ENCODE assay signal across 11 cellular contexts in the genomic region with DNA sequence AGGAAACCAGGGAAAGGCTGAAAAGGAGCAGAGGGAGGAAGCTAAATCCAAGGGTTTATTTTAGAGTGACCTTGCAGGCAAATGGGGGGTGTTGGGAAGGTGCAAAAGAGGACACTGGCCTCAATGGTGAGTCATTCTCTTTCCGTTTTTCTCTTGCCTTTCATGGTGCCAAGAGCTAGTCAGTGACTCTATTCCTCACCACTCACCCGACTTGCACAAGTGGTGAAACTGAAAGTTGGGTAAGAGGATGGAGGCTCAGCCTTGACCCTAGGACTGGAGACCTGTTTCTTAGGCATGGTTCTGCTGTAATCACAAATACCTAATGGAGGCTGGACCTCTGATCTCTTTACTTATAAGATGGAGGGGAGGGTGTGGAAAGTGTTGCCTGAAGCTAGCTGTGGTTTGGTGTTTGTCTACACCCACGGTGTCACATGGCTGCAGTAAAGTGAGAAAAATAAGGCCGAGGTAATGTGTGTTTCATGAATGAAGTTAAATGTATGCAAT.
DNase-seq lines count a peak whose midpoint lies in the region; ATAC-seq and TF ChIP-seq lines count a peak whose summit lies in the region.
"Had no signal": no experiment of that assay in that cellular context is flagged by ENCODE, and none has a peak within 500 bp of the region (broad histone marks: within the 10 kb centered on the region; RNA-seq: fewer than 3 reads in every experiment).

No MANE protein-coding gene starts in this region.

- no peak overlapping the region for H3K4me3 ChIP-seq in fibroblast of mammary gland (ENCODE audit: control insufficient read depth, low read depth, low read length)
- H3K4me3 ChIP-seq in CD8-positive, alpha-beta T cell (ENCODE audit: low read depth, low read length): no peak overlapping the region
- H3K4me3 ChIP-seq: cardiac muscle cell had no signal

- H3K4me1 Mint-ChIP-seq in CD8-positive, alpha-beta T cell (ENCODE audit: low read depth): peaks cover 9% of the 10 kb centered on the region

- POLR2A ChIA-PET in CD8-positive, alpha-beta T cell (lab: Charles Lee): no interaction called here

- no peak overlapping the region for H3K27ac Mint-ChIP-seq in activated naive CD4-positive, alpha-beta T cell treated with anti-CD3 and anti-CD28 coated beads, Interleukin-2, amount 50 U/mL, for 72 hours
- no peak overlapping the region for H3K27ac Mint-ChIP-seq in CD8-positive, alpha-beta T cell

- H3K27me3 ChIP-seq in CD8-positive, alpha-beta T cell (ENCODE audit: insufficient read depth, low read length): no peaks in the 10 kb centered on the region
- H3K27me3 ChIP-seq: cardiac muscle cell had no signal

- TF ChIP-seq CTCF in fibroblast of mammary gland (conservative IDR thresholded peaks at IDR 0.05; ENCODE audit: control insufficient read depth, insufficient read depth, low read depth, low read length): no peak
- TF ChIP-seq CTCF in CD8-positive, alpha-beta T cell (IDR thresholded peaks at IDR 0.05): no peak

- peak; percentile 48 to 85 for ATAC-seq in activated naive CD4-positive, alpha-beta T cell treated with anti-CD3 and anti-CD28 coated beads, Interleukin-2, amount 50 U/mL, for 72 hours
- ATAC-seq in CD8-positive, alpha-beta T cell: no peak

- H3K27ac ChIP-seq in CD8-positive, alpha-beta T cell (ENCODE audit: low read depth, low read length): no peak overlapping the region
- H3K27ac ChIP-seq: cardiac muscle cell had no signal

- intact Hi-C loops in CD8-positive, alpha-beta T cell (cut with DNase I, micrococcal nuclease): no loop called here

- H3K4me3 Mint-ChIP-seq in CD8-positive, alpha-beta T cell: no peak overlapping the region

- no peak for DNase-seq in activated naive CD4-positive, alpha-beta T cell treated with anti-CD3 and anti-CD28 coated beads, Interleukin-2, amount 50 U/mL, for 72 hours (ENCODE audit: low spot score in 2 of 2)
- DNase-seq in activated naive CD4-positive, alpha-beta T cell treated with Interleukin-2 at 50 U/mL for 16 hours: no peak
- DNase-seq in RPMI7951 (ENCODE audit: low read depth): peak; percentile 74
- DNase-seq in fibroblast of mammary gland (ENCODE audit: low read depth): peak; percentile 87
- no peak for DNase-seq in CD8-positive, alpha-beta T cell
- no peak for DNase-seq in mucosa of gallbladder (ENCODE audit: low spot score)
- DNase-seq in NCI-H1092 (lab: John Stamatoyannopoulos, UW): no peak
- DNase-seq in NCI-H2081 treated with DMSO at 0.1 percent for 48 hours (lab: John Stamatoyannopoulos, UW): no peak
- DNase-seq: kidney; stimulated activated CD4-positive, alpha-beta T cell treated with anti-CD3 and anti-CD28 coated beads, Interleukin-4, amount 100 ng/mL, for 4 hours had no signal

- no peaks in the 10 kb centered on the region for H3K4me1 ChIP-seq in CD8-positive, alpha-beta T cell (ENCODE audit: insufficient read depth, low read length)

- CTCF ChIA-PET in CD8-positive, alpha-beta T cell (lab: Charles Lee): no interaction called here

- no peaks in the 10 kb centered on the region for H3K9me3 ChIP-seq in CD8-positive, alpha-beta T cell (ENCODE audit: low read length)

- H3K27me3 Mint-ChIP-seq in CD8-positive, alpha-beta T cell (ENCODE audit: low read depth): peaks cover 4% of the 10 kb centered on the region

- H3K9me3 Mint-ChIP-seq in activated naive CD4-positive, alpha-beta T cell treated with anti-CD3 and anti-CD28 coated beads, Interleukin-2, amount 50 U/mL, for 72 hours: no peaks in the 10 kb centered on the region
- H3K9me3 Mint-ChIP-seq in CD8-positive, alpha-beta T cell: no peaks in the 10 kb centered on the region

- no peaks in the 10 kb centered on the region for H3K36me3 ChIP-seq in CD8-positive, alpha-beta T cell (ENCODE audit: insufficient read depth, low read length)
- H3K36me3 ChIP-seq: cardiac muscle cell had no signal

- H3K36me3 Mint-ChIP-seq in activated naive CD4-positive, alpha-beta T cell treated with anti-CD3 and anti-CD28 coated beads, Interleukin-2, amount 50 U/mL, for 72 hours: no peaks in the 10 kb centered on the region
- H3K36me3 Mint-ChIP-seq in CD8-positive, alpha-beta T cell: no peaks in the 10 kb centered on the region

Comparison
In these comparisons a context has a peak if more than half of its experiments do, and no peak if none do; other contexts are left out.
1. DNase-seq: peak in RPMI7951 (single experiment) and fibroblast of mammary gland (single experiment); none in activated naive CD4-positive, alpha-beta T cell treated with anti-CD3 and anti-CD28 coated beads, Interleukin-2, amount 50 U/mL, for 72 hours (0 of 2), activated naive CD4-positive, alpha-beta T cell treated with Interleukin-2 at 50 U/mL for 16 hours (single experiment), CD8-positive, alpha-beta T cell (0 of 7), mucosa of gallbladder (single experiment), NCI-H1092 (single experiment) and NCI-H2081 treated with DMSO at 0.1 percent for 48 hours (single experiment).